In the genomic region with DNA sequence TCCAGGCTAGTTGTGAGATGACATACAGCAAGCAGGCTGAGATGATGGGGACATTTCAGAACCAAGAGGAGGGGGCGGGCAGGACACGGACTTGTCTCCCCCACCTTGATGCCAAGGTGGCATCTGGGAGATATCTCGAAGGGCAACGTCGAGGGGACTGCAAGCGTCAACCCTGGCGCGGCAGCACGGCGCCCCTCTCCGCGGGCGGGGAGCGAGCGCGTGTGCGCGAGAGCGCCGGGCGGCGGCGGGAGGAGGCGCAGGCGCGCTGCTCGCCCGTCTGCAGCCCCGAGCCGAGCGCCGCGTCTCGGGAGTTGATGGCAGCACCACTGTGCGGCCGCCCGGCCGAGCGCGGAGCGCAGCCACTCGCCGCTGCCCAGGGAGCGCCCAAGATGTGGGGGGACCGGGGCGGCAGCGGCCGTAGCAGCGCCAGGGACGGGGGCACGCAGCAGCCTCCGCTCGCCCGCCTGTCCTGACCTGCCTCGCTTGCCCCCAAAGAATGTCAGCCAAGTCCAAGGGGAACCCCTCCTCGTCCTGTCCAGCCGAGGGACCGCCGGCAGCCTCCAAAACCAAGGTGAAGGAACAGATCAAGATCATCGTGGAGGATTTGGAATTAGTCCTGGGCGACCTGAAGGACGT, we compare ENCODE assay signal across 8 cellular contexts. TPM values are rescaled to one million over a fixed set of nuclear protein-coding genes. Genes with fewer than 3 reads are reported as not detected.
DNase-seq lines count a peak whose midpoint lies in the region; ATAC-seq and TF ChIP-seq lines count a peak whose summit lies in the region.

A gene (plus strand): TSS at position 310 of the 636 bp plus-strand sequence.

- ATAC-seq in GM18498 (IDR thresholded peaks at IDR 0.05; ENCODE audit: unreplicated experiment) (peak; percentile 84), HG02973 (IDR thresholded peaks at IDR 0.05; ENCODE audit: unreplicated experiment) (peak; percentile 74)

- no peaks in the 10 kb centered on the region for H3K36me3 ChIP-seq in breast epithelium

- H3K9me3 ChIP-seq in breast epithelium, result no peaks in the 10 kb centered on the region

- H3K27ac ChIP-seq in breast epithelium, result peak within 1 kb of the TSS in 1 of 2 donors; percentile 66

- TF ChIP-seq CTCF in breast epithelium (IDR thresholded peaks at IDR 0.05), result no peak

- TF ChIP-seq POLR2A in breast epithelium (IDR thresholded peaks at IDR 0.05), result no peak

- intact Hi-C loops in breast epithelium (cut with DNase I; ENCODE audit: low total_unique reads), result no loop called here

- H3K27me3 ChIP-seq in breast epithelium, result no peaks in the 10 kb centered on the region

- DNase-seq in AG20443 (ENCODE audit: low spot score) (peak; percentile 95), NOMO-1 treated with DMSO at 0.1 percent for 48 hours (lab: John Stamatoyannopoulos, UW; ENCODE audit: unreplicated experiment) (peak; percentile 42), breast epithelium (ENCODE audit: low spot score in 2 of 2) (no peak), iPS-NIHi7 (ENCODE audit: extremely low spot score) (peak; percentile 77), skeletal muscle cell (ENCODE audit: low read depth) (no peak), activated gamma-delta T cell treated with Interleukin-2 at 50 U/mL for 16 hours (no peak)

- no peaks in the 10 kb centered on the region for H3K4me1 ChIP-seq in breast epithelium

- peak within 1 kb of the TSS; percentile 55 to 71 (median 62) for H3K4me3 ChIP-seq in breast epithelium
- peak within 1 kb of the TSS; percentile 91 for H3K4me3 ChIP-seq in skeletal muscle cell (ENCODE audit: low read depth, low read length)

RNA-seq across cellular contexts. Expression of the gene that starts here (rescaled TPM):
- total RNA-seq in breast epithelium, result 1 to 10 TPM; 1.2 to 9.6 (median 3.6) TPM

Comparison
In these comparisons a context has a peak if more than half of its experiments do, and no peak if none do; other contexts are left out.
1. DNase-seq: peak in AG20443 (single experiment), NOMO-1 treated with DMSO at 0.1 percent for 48 hours (single experiment) and iPS-NIHi7 (single experiment); none in breast epithelium (0 of 2), skeletal muscle cell (single experiment) and activated gamma-delta T cell treated with Interleukin-2 at 50 U/mL for 16 hours (single experiment).